25 cellular contexts compared by ENCODE assay signal in genomic region chr1:85172684-85173337, GRCh38.
"Had no signal": no experiment of that assay in that cellular context is flagged by ENCODE, and none has a peak within 500 bp of the region (broad histone marks: within the 10 kb centered on the region; RNA-seq: fewer than 3 reads in every experiment).

No MANE protein-coding gene starts in this region.

- H3K4me3 ChIP-seq: colonic mucosa, ovary, right lobe of liver, thoracic aorta had no signal

- H3K27ac ChIP-seq: colonic mucosa, ovary, right lobe of liver, thoracic aorta, WERI-Rb-1 had no signal

- H3K4me3 Mint-ChIP-seq: activated CD4-positive, alpha-beta memory T cell treated with anti-CD3 and anti-CD28 coated beads, Interleukin-2, amount 10 ng/mL, durations not matched to agents 7 days and 5 days; activated CD4-positive, alpha-beta T cell treated with anti-CD3 and anti-CD28 coated beads, Interleukin-2, amount 10 ng/mL, durations not matched to agents 24 days and 14 days; activated T-cell treated with anti-CD3 and anti-CD28 coated beads, Interleukin-2, amount 50 U/mL, for 4 hours; activated T-helper 17 cell treated with anti-CD3 and anti-CD28 coated beads, Interleukin-2, amount 50 U/mL, for 72 hours; naive B cell; nephron progenitor cell; stimulated activated naive CD8-positive, alpha-beta T cell treated with anti-CD3 and anti-CD28 coated beads, Interleukin-15, Interleukin-2, amounts not matched to agents 100 ng/mL and 50 ng/mL, for 24 hours; type B pancreatic cell had no signal

- H3K27me3 ChIP-seq: colonic mucosa, ovary, right lobe of liver had no signal

- H3K36me3 Mint-ChIP-seq: naive B cell had no signal

- H3K27me3 Mint-ChIP-seq: activated CD4-positive, alpha-beta memory T cell treated with anti-CD3 and anti-CD28 coated beads, Interleukin-2, amount 10 ng/mL, durations not matched to agents 7 days and 5 days; activated T-helper 17 cell treated with anti-CD3 and anti-CD28 coated beads, Interleukin-2, amount 50 U/mL, for 72 hours; progenitor cell of endocrine pancreas; stimulated activated naive CD8-positive, alpha-beta T cell treated with anti-CD3 and anti-CD28 coated beads, Interleukin-15, Interleukin-2, amounts not matched to agents 100 ng/mL and 50 ng/mL, for 24 hours; type B pancreatic cell had no signal

- H3K36me3 ChIP-seq: colonic mucosa, ovary, right lobe of liver, thoracic aorta, WERI-Rb-1 had no signal

- ATAC-seq: activated naive CD4-positive, alpha-beta T cell treated with anti-CD3 and anti-CD28 coated beads, Interleukin-2, amount 50 U/mL, for 72 hours; activated T-cell treated with anti-CD3 and anti-CD28 coated beads, Interleukin-2, amount 50 U/mL, for 4 hours; activated T-helper 17 cell treated with anti-CD3 and anti-CD28 coated beads, Interleukin-2, amount 50 U/mL, for 72 hours; right lobe of liver had no signal

- H3K9me3 Mint-ChIP-seq: activated CD4-positive, alpha-beta memory T cell treated with anti-CD3 and anti-CD28 coated beads, Interleukin-2, amount 10 ng/mL, durations not matched to agents 7 days and 5 days; activated T-cell treated with anti-CD3 and anti-CD28 coated beads, Interleukin-2, amount 50 U/mL, for 4 hours; activated T-helper 17 cell treated with anti-CD3 and anti-CD28 coated beads, Interleukin-2, amount 50 U/mL, for 72 hours; naive B cell; nephron progenitor cell; stimulated activated naive CD8-positive, alpha-beta T cell treated with anti-CD3 and anti-CD28 coated beads, Interleukin-15, Interleukin-2, amounts not matched to agents 100 ng/mL and 50 ng/mL, for 24 hours; type B pancreatic cell had no signal

- H3K9me3 ChIP-seq: colonic mucosa, ovary, right lobe of liver, thoracic aorta had no signal

- H3K4me1 Mint-ChIP-seq: activated CD4-positive, alpha-beta memory T cell treated with anti-CD3 and anti-CD28 coated beads, Interleukin-2, amount 10 ng/mL, durations not matched to agents 7 days and 5 days; naive B cell; nephron progenitor cell had no signal

- H3K27ac Mint-ChIP-seq: activated CD4-positive, alpha-beta memory T cell treated with anti-CD3 and anti-CD28 coated beads, Interleukin-2, amount 10 ng/mL, durations not matched to agents 7 days and 5 days; activated CD4-positive, alpha-beta T cell treated with anti-CD3 and anti-CD28 coated beads, Interleukin-2, amount 10 ng/mL, durations not matched to agents 24 days and 14 days; activated naive CD4-positive, alpha-beta T cell treated with anti-CD3 and anti-CD28 coated beads, Interleukin-2, amount 50 U/mL, for 72 hours; naive B cell; nephron progenitor cell; progenitor cell of endocrine pancreas; stimulated activated naive CD8-positive, alpha-beta T cell treated with anti-CD3 and anti-CD28 coated beads, Interleukin-15, Interleukin-2, amounts not matched to agents 100 ng/mL and 50 ng/mL, for 24 hours; type B pancreatic cell had no signal

- H3K4me1 ChIP-seq: colonic mucosa, right lobe of liver had no signal

- DNase-seq: activated CD4-positive, alpha-beta memory T cell treated with anti-CD3 and anti-CD28 coated beads, Interleukin-2, amount 10 ng/mL, durations not matched to agents 7 days and 5 days; activated CD4-positive, alpha-beta T cell treated with anti-CD3 and anti-CD28 coated beads, Interleukin-2, amount 10 ng/mL, durations not matched to agents 24 days and 14 days; activated CD4-positive, CD25-positive, alpha-beta regulatory T cell treated with anti-CD3 and anti-CD28 coated beads, Interleukin-2, amount 50 U/mL, for 72 hours; activated gamma-delta T cell treated with Interleukin-2 at 50 U/mL for 16 hours; activated T-cell treated with anti-CD3 and anti-CD28 coated beads, Interleukin-2, amount 50 U/mL, for 4 hours; cerebellar nuclear complex; colonic mucosa; effector CD8-positive, alpha-beta T cell; foreskin fibroblast; head of caudate nucleus; hypothalamus; naive B cell; nephron progenitor cell; ovary; right lobe of liver; stimulated activated CD4-positive, alpha-beta T cell treated with anti-CD3 and anti-CD28 coated beads, Interleukin-12 subunit alpha, Interleukin-12 subunit beta, amount 100 ng/mL, for 4 hours; stimulated activated CD4-positive, alpha-beta T cell treated with anti-CD3 and anti-CD28 coated beads, Interleukin-4, amount 100 ng/mL, for 1 hour; T-helper 9 cell; WERI-Rb-1 had no signal
